Comparison of ENCODE assay signal across 14 cellular contexts in the genomic region with DNA sequence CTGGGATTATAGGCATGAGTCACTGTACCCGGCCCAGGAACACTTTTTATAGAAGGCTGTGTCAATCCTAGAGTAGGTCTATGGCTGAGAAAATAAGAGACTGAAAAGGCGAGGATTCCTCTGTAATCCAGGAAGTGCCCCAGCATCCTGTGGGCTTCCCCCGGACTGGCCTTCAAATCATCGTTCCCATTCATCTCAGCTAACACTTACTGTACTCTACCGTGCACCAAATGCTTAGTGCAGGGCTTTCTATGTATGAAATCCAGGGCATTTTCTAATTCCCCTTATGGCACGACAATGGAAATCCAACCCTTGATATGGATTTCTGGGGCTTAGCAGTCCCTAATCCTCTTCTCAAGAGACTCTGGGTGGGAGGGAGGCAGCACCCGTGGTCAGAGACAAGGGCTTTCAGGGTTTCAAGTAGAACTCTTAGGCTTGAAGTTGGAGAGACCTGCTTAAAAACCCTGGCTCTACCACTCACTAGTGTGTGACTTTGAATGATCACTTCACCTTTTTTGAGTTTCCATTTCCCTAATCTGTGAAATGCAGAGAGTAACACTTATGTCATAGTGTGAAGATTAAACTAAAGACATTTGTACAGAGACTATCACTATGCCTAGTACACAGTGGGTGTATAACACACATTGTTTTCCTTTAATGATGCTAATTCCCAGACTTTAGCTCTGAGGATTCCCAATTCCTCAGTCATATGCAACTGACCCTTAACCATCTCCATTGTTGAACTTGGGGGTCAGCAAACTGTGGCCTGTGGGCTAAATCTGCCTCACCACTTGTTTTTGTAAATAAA. TPM values are rescaled to one million over a fixed set of nuclear protein-coding genes. Genes with fewer than 3 reads are reported as not detected.
DNase-seq lines count a peak whose midpoint lies in the region; ATAC-seq and TF ChIP-seq lines count a peak whose summit lies in the region.
"Had no signal": no experiment of that assay in that cellular context is flagged by ENCODE, and none has a peak within 500 bp of the region (broad histone marks: within the 10 kb centered on the region; RNA-seq: fewer than 3 reads in every experiment).

No MANE protein-coding gene starts in this region.

- intact Hi-C loops in natural killer cell (cut with micrococcal nuclease) = no loop called here
- intact Hi-C loops in Right ventricle myocardium inferior (cut with DNase I) = no loop called here

- H3K27ac Mint-ChIP-seq in natural killer cell treated with Interleukin-12 subunit alpha and Interleukin-12 subunit beta and Interleukin-15 and Interleukin-18, amount 100 ng/mL, for 72 hours = peak overlapping the region; percentile 39 to 44
- H3K27ac Mint-ChIP-seq in natural killer cell = no peak overlapping the region
- H3K27ac Mint-ChIP-seq: activated CD4-positive, alpha-beta T cell treated with anti-CD3 and anti-CD28 coated beads, Interleukin-2, amount 10 ng/mL, durations not matched to agents 7 days and 5 days had no signal

- no peaks in the 10 kb centered on the region for H3K27me3 Mint-ChIP-seq in natural killer cell treated with Interleukin-12 subunit alpha and Interleukin-12 subunit beta and Interleukin-15 and Interleukin-18, amount 100 ng/mL, for 72 hours
- H3K27me3 Mint-ChIP-seq in natural killer cell (ENCODE audit: low read depth in 2 of 2) = no peaks in the 10 kb centered on the region
- H3K27me3 Mint-ChIP-seq: activated CD4-positive, alpha-beta T cell treated with anti-CD3 and anti-CD28 coated beads, Interleukin-2, amount 10 ng/mL, durations not matched to agents 7 days and 5 days had no signal

- ATAC-seq in natural killer cell treated with Interleukin-12 subunit alpha and Interleukin-12 subunit beta and Interleukin-15 and Interleukin-18, amount 100 ng/mL, for 72 hours = peak; percentile 61 to 80
- ATAC-seq in natural killer cell (no peak), HG03066 (IDR thresholded peaks at IDR 0.05; ENCODE audit: low read depth, unreplicated experiment) (peak; percentile 72), HG03280 (IDR thresholded peaks at IDR 0.05; ENCODE audit: unreplicated experiment) (no peak), Right ventricle myocardium inferior (no peak)
- ATAC-seq: pancreas had no signal

- no peaks in the 10 kb centered on the region for H3K9me3 Mint-ChIP-seq in natural killer cell treated with Interleukin-12 subunit alpha and Interleukin-12 subunit beta and Interleukin-15 and Interleukin-18, amount 100 ng/mL, for 72 hours
- no peaks in the 10 kb centered on the region for H3K9me3 Mint-ChIP-seq in natural killer cell
- H3K9me3 Mint-ChIP-seq: activated CD4-positive, alpha-beta T cell treated with anti-CD3 and anti-CD28 coated beads, Interleukin-2, amount 10 ng/mL, durations not matched to agents 7 days and 5 days had no signal

- peak overlapping the region; percentile 12 for H3K4me3 Mint-ChIP-seq in natural killer cell treated with Interleukin-12 subunit alpha and Interleukin-12 subunit beta and Interleukin-15 and Interleukin-18, amount 100 ng/mL, for 72 hours
- H3K4me3 Mint-ChIP-seq in natural killer cell = no peak overlapping the region
- H3K4me3 Mint-ChIP-seq: activated CD4-positive, alpha-beta T cell treated with anti-CD3 and anti-CD28 coated beads, Interleukin-2, amount 10 ng/mL, durations not matched to agents 7 days and 5 days had no signal

- peaks cover 18% of the 10 kb centered on the region for H3K36me3 Mint-ChIP-seq in natural killer cell treated with Interleukin-12 subunit alpha and Interleukin-12 subunit beta and Interleukin-15 and Interleukin-18, amount 100 ng/mL, for 72 hours
- peaks cover 10% of the 10 kb centered on the region for H3K36me3 Mint-ChIP-seq in natural killer cell

- no peak for TF ChIP-seq CTCF in natural killer cell (IDR thresholded peaks at IDR 0.05)

- peaks cover 3 to 16% of the 10 kb centered on the region in 2 donors for H3K4me1 Mint-ChIP-seq in natural killer cell treated with Interleukin-12 subunit alpha and Interleukin-12 subunit beta and Interleukin-15 and Interleukin-18, amount 100 ng/mL, for 72 hours (ENCODE audit: low read depth in 2 of 2)
- H3K4me1 Mint-ChIP-seq in natural killer cell = no peaks in the 10 kb centered on the region

- DNase-seq in natural killer cell treated with Interleukin-12 subunit alpha and Interleukin-12 subunit beta and Interleukin-15 and Interleukin-18, amount 100 ng/mL, for 72 hours (ENCODE audit: low spot score) = no peak
- no peak for DNase-seq in natural killer cell
- peak; percentile 61 for DNase-seq in amniotic epithelial cell (ENCODE audit: low read depth)
- DNase-seq in GOT3 (lab: John Stamatoyannopoulos, UW) = no peak
- DNase-seq in Right ventricle myocardium inferior (ENCODE audit: missing footprints) = no peak
- no peak for DNase-seq in cerebellar nuclear complex (lab: John Stamatoyannopoulos, UW)
- DNase-seq: activated CD4-positive, alpha-beta T cell treated with anti-CD3 and anti-CD28 coated beads, Interleukin-2, amount 10 ng/mL, durations not matched to agents 7 days and 5 days; activated gamma-delta T cell; hippocampal formation; NCI-H2081; pancreas; upper lobe of left lung had no signal

RNA-seq across cellular contexts. Expression of gene MECR, which starts 20.3 kb away (rescaled TPM):
- total RNA-seq in natural killer cell treated with Interleukin-12 subunit alpha and Interleukin-12 subunit beta and Interleukin-15 and Interleukin-18, amount 100 ng/mL, for 72 hours = 10 to 100 TPM; 21.2 to 36.2 TPM
- 10 to 100 TPM in 1 of 3 donors, 1 to 10 TPM in 2; 8.0 to 11.2 (median 8.8) TPM for total RNA-seq in natural killer cell
- total RNA-seq in Right ventricle myocardium inferior = 35.4 TPM

RNA-seq across cellular contexts. Expression of gene PTPRU, which starts 25.8 kb away (rescaled TPM):
- total RNA-seq in natural killer cell treated with Interleukin-12 subunit alpha and Interleukin-12 subunit beta and Interleukin-15 and Interleukin-18, amount 100 ng/mL, for 72 hours = 1 to 10 TPM; 1.3 to 1.4 TPM
- total RNA-seq in natural killer cell (1 to 10 TPM in 1 of 3 donors, under 1 TPM in 2; 0.54 to 1.6 (median 0.79) TPM), Right ventricle myocardium inferior (23.5 TPM)

RNA-seq across cellular contexts. Expression of gene SRSF4, which starts 28.8 kb away (rescaled TPM):
- 100 to 1,000 TPM; 127 to 145 TPM for total RNA-seq in natural killer cell treated with Interleukin-12 subunit alpha and Interleukin-12 subunit beta and Interleukin-15 and Interleukin-18, amount 100 ng/mL, for 72 hours
- 100 to 1,000 TPM in 2 of 3 donors, 10 to 100 TPM in 1; 90.2 to 114 (median 101) TPM for total RNA-seq in natural killer cell
- total RNA-seq in Right ventricle myocardium inferior = 52.4 TPM

Comparison
In these comparisons a context has a peak if more than half of its experiments do, and no peak if none do; other contexts are left out.
1. ATAC-seq: peak in natural killer cell treated with Interleukin-12 subunit alpha and Interleukin-12 subunit beta and Interleukin-15 and Interleukin-18, amount 100 ng/mL, for 72 hours (2 of 2) and HG03066 (single experiment); none in natural killer cell (0 of 3), HG03280 (single experiment) and Right ventricle myocardium inferior (single experiment).
2. H3K27ac Mint-ChIP-seq: peak in natural killer cell treated with Interleukin-12 subunit alpha and Interleukin-12 subunit beta and Interleukin-15 and Interleukin-18, amount 100 ng/mL, for 72 hours (2 of 2); none in natural killer cell (0 of 2).